ENCODE assay signal across 16 cellular contexts in the genomic region with DNA sequence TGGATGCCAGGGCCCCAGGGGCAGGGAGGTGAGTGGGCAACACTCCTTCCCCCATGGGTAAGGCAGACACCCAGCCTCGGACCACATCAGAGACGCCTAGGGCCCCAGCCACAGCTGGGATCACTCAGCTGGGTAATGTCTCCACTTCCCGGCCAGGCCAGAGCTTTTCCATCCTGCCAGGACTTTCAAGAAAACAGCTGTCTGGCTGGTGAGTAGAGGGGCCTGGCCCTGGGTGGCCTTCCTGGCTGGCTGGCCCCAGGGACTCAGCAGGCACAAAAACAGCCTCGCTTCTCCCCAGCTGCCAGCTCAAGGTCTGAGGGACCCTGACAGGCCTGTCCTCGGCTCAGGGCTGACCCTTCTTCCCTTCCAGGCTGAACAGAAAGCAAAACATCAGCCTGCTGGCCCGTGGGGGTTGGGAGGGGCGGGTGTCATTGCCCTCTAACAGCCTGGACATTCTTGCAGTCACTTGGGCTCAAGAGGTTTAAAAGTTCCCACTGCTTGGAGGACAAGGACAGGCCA. TPM values are rescaled to one million over a fixed set of nuclear protein-coding genes. Genes with fewer than 3 reads are reported as not detected.
DNase-seq lines count a peak whose midpoint lies in the region; ATAC-seq and TF ChIP-seq lines count a peak whose summit lies in the region.
"Had no signal": no experiment of that assay in that cellular context is flagged by ENCODE, and none has a peak within 500 bp of the region (broad histone marks: within the 10 kb centered on the region; RNA-seq: fewer than 3 reads in every experiment).

No MANE protein-coding gene starts in this region.

- no peaks in the 10 kb centered on the region for H3F3A ChIP-seq in GM23338 (replicated peaks; ENCODE audit: low read depth)

- no peak overlapping the region for H3K4me3 Mint-ChIP-seq in GM23338
- H3K4me3 Mint-ChIP-seq: activated CD4-positive, alpha-beta T cell treated with anti-CD3 and anti-CD28 coated beads, Interleukin-2, amount 10 ng/mL, durations not matched to agents 24 days and 14 days; CD8-positive, alpha-beta memory T cell; immature natural killer cell; T-cell had no signal

- no peak for TF ChIP-seq POLR2A in Peyer's patch (IDR thresholded peaks at IDR 0.05)
- TF ChIP-seq POLR2A in gastroesophageal sphincter (IDR thresholded peaks at IDR 0.05), result no peak

- TF ChIP-seq EP300 in gastroesophageal sphincter (IDR thresholded peaks at IDR 0.05), result no peak

- ATAC-seq in gastroesophageal sphincter, result peak; percentile 69
- no peak for ATAC-seq in GM23338
- no peak for ATAC-seq in HG03175 (IDR thresholded peaks at IDR 0.05; ENCODE audit: unreplicated experiment)
- ATAC-seq: T-cell had no signal

- H3K9ac ChIP-seq in mucosa of rectum (ENCODE audit: low read depth in 1 of 2, low read length in 2 of 2), result no peak overlapping the region

- peaks cover 6% of the 10 kb centered on the region; the same call in 2 of the 3 replicates for H3K9me3 Mint-ChIP-seq in GM23338
- H3K9me3 Mint-ChIP-seq: activated CD4-positive, alpha-beta T cell treated with anti-CD3 and anti-CD28 coated beads, Interleukin-2, amount 10 ng/mL, durations not matched to agents 24 days and 14 days; CD8-positive, alpha-beta memory T cell; immature natural killer cell; T-cell had no signal

- no peak for TF ChIP-seq CTCF in Peyer's patch (IDR thresholded peaks at IDR 0.05)
- no peak for TF ChIP-seq CTCF in gastroesophageal sphincter (IDR thresholded peaks at IDR 0.05)
- no peak for TF ChIP-seq CTCF in tibial artery (IDR thresholded peaks at IDR 0.05)
- TF ChIP-seq CTCF in GM23338 (conservative IDR thresholded peaks at IDR 0.05; ENCODE audit: low read depth in 2 of 2), result no peak

- H3K27me3 Mint-ChIP-seq in GM23338 (ENCODE audit: insufficient read depth, low read depth, poor library complexity), result peaks cover 10% of the 10 kb centered on the region

- H3K27ac Mint-ChIP-seq in GM23338, result no peak overlapping the region
- H3K27ac Mint-ChIP-seq: activated CD4-positive, alpha-beta T cell treated with anti-CD3 and anti-CD28 coated beads, Interleukin-2, amount 10 ng/mL, durations not matched to agents 24 days and 14 days; CD8-positive, alpha-beta memory T cell; immature natural killer cell; T-cell had no signal

- no peak overlapping the region for H3K4me2 ChIP-seq in GM23338

- no peaks in the 10 kb centered on the region for H3K36me3 ChIP-seq in Peyer's patch
- H3K36me3 ChIP-seq in gastroesophageal sphincter, result no peaks in the 10 kb centered on the region
- no peaks in the 10 kb centered on the region for H3K36me3 ChIP-seq in mucosa of rectum (ENCODE audit: control insufficient read depth in 2 of 2, insufficient read depth in 2 of 2, low read length in 2 of 2)
- H3K36me3 ChIP-seq in tibial artery, result no peaks in the 10 kb centered on the region
- no peaks in the 10 kb centered on the region for H3K36me3 ChIP-seq in GM23338 (ENCODE audit: insufficient read depth)
- H3K36me3 ChIP-seq: neutrophil had no signal

- no peaks in the 10 kb centered on the region for H3K79me2 ChIP-seq in GM23338 (replicated peaks; ENCODE audit: insufficient read depth)

- no peaks in the 10 kb centered on the region for H3K4me1 ChIP-seq in Peyer's patch
- peaks cover 0 to 13% (median 5%) of the 10 kb centered on the region in 3 donors for H3K4me1 ChIP-seq in gastroesophageal sphincter
- H3K4me1 ChIP-seq in mucosa of rectum (ENCODE audit: control insufficient read depth in 2 of 2, insufficient read depth in 2 of 2, low read length in 2 of 2), result no peaks in the 10 kb centered on the region
- H3K4me1 ChIP-seq in tibial artery, result peaks cover 0 to 18% (median 15%) of the 10 kb centered on the region in 4 donors
- no peaks in the 10 kb centered on the region for H3K4me1 ChIP-seq in GM23338 (ENCODE audit: insufficient read depth)

- no peaks in the 10 kb centered on the region; the same call in 1 of the 3 replicates for H3K4me1 Mint-ChIP-seq in GM23338
- H3K4me1 Mint-ChIP-seq: activated CD4-positive, alpha-beta T cell treated with anti-CD3 and anti-CD28 coated beads, Interleukin-2, amount 10 ng/mL, durations not matched to agents 24 days and 14 days; CD8-positive, alpha-beta memory T cell; immature natural killer cell; T-cell had no signal

- H3K27me3 ChIP-seq in Peyer's patch, result no peaks in the 10 kb centered on the region
- H3K27me3 ChIP-seq in gastroesophageal sphincter, result peaks cover 4% of the 10 kb centered on the region
- no peaks in the 10 kb centered on the region for H3K27me3 ChIP-seq in mucosa of rectum (ENCODE audit: control insufficient read depth in 2 of 2, insufficient read depth in 2 of 2, low read length in 2 of 2)
- no peaks in the 10 kb centered on the region for H3K27me3 ChIP-seq in tibial artery
- H3K27me3 ChIP-seq in GM23338 (ENCODE audit: insufficient read depth), result no peaks in the 10 kb centered on the region

- intact Hi-C loops in tibial artery (cut with DNase I; ENCODE audit: low total_unique reads), result loop anchor here (10.0 kb wide), 1 partner anchor 162 kb away; the partner anchor contains the start of gene MAP1LC3B

- H3K27ac ChIP-seq in Peyer's patch (peak overlapping the region; percentile 49 to 85 (median 70)), gastroesophageal sphincter (peak overlapping the region in 3 of 4 donors; percentile 63 to 75 (median 66)), mucosa of rectum (ENCODE audit: low read depth in 2 of 2, low read length in 2 of 2) (peak overlapping the region; percentile 54 to 65), tibial artery (peak overlapping the region; percentile 81 to 88), GM23338 (ENCODE audit: low read depth) (no peak overlapping the region)
- H3K27ac ChIP-seq: neutrophil had no signal

- H3K36me3 Mint-ChIP-seq in GM23338 (ENCODE audit: low read depth), result no peaks in the 10 kb centered on the region
- H3K36me3 Mint-ChIP-seq: CD8-positive, alpha-beta memory T cell; immature natural killer cell; T-cell had no signal

- no peak overlapping the region for H2AFZ ChIP-seq in GM23338

- DNase-seq in Peyer's patch, result no peak
- peak in 1 of 2 donors; percentile 79 for DNase-seq in tibial artery
- DNase-seq in NCI-H1048 (lab: John Stamatoyannopoulos, UW), result no peak
- no peak for DNase-seq in GM23338 (ENCODE audit: low spot score)
- DNase-seq in CD1c-positive myeloid dendritic cell (ENCODE audit: extremely low spot score), result no peak
- DNase-seq: activated CD4-positive, alpha-beta T cell treated with anti-CD3 and anti-CD28 coated beads, Interleukin-2, amount 10 ng/mL, durations not matched to agents 24 days and 14 days; CD8-positive, alpha-beta memory T cell; immature natural killer cell; NCI-H2171; stimulated activated CD4-positive, alpha-beta T cell treated with anti-CD3 and anti-CD28 coated beads, Interleukin-1b, Interleukin-23, amount 100 ng/mL, for 48 hours; T-cell had no signal

- no peaks in the 10 kb centered on the region for H3K9me2 ChIP-seq in GM23338 (ENCODE audit: insufficient read depth)

- WGBS in gastroesophageal sphincter (ENCODE audit: low coverage in 1 of 2), 2 donors, result 20% methylated on average over 1 of the region's 7 CpGs; no CpG with 5 or more reads in 1 of the 2 donors

- H3K9me3 ChIP-seq in Peyer's patch (no peaks in the 10 kb centered on the region), gastroesophageal sphincter (no peaks in the 10 kb centered on the region), mucosa of rectum (ENCODE audit: control insufficient read depth in 2 of 2, low read length in 2 of 2) (no peaks in the 10 kb centered on the region), tibial artery (no peaks in the 10 kb centered on the region)
- H3K9me3 ChIP-seq: neutrophil had no signal

- no peaks in the 10 kb centered on the region for H4K20me1 ChIP-seq in GM23338 (replicated peaks; ENCODE audit: insufficient read depth)

- H3K4me3 ChIP-seq in Peyer's patch (no peak overlapping the region), gastroesophageal sphincter (no peak overlapping the region), mucosa of rectum (ENCODE audit: low read length in 2 of 2) (no peak overlapping the region), tibial artery (peak overlapping the region in 1 of 2 donors; percentile 21), GM23338 (no peak overlapping the region)

TF ChIP-seq in GM23338, 12 proteins besides CTCF, POLR2A, EP300 and RAD21 (continues in another document):
- TF ChIP-seq, protein P1, sequence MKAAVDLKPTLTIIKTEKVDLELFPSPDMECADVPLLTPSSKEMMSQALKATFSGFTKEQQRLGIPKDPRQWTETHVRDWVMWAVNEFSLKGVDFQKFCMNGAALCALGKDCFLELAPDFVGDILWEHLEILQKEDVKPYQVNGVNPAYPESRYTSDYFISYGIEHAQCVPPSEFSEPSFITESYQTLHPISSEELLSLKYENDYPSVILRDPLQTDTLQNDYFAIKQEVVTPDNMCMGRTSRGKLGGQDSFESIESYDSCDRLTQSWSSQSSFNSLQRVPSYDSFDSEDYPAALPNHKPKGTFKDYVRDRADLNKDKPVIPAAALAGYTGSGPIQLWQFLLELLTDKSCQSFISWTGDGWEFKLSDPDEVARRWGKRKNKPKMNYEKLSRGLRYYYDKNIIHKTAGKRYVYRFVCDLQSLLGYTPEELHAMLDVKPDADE (IDR thresholded peaks at IDR 0.05), result no peak
- TF ChIP-seq REST (IDR thresholded peaks at IDR 0.05; ENCODE audit: unreplicated experiment), result no peak

RNA-seq across cellular contexts. Expression of gene JPH3, which starts 45.3 kb away (rescaled TPM):
- total RNA-seq in Peyer's patch (under 1 TPM in 2 of 4 donors, not detected in 2; 0.13 to 0.57 TPM), gastroesophageal sphincter (1 to 10 TPM in 3 of 4 donors, under 1 TPM in 1; 0.72 to 4.4 (median 1.1) TPM)
- total RNA-seq in GM23338 (2014; rRNA removed; shearing (Covaris generic)), result 35.2 and 38.3 TPM in 2 replicates
- 8.4 and 8.8 TPM in 2 replicates for polyA plus RNA-seq in GM23338 (2016; fragmentation: Nextera tagmentation; extraction: Ambion mirVana)
- total RNA-seq: activated CD4-positive, alpha-beta T cell treated with anti-CD3 and anti-CD28 coated beads, Interleukin-2, amount 10 ng/mL, durations not matched to agents 24 days and 14 days; bronchial epithelial cell; CD8-positive, alpha-beta memory T cell; T-cell had no signal
- polyA plus RNA-seq: CD8-positive, alpha-beta memory T cell; immature natural killer cell had no signal
